Comparison of ENCODE assay signal across 15 cellular contexts in genomic region chr14:101879212-101880015, GRCh38.
DNase-seq lines count a peak whose midpoint lies in the region; ATAC-seq, FAIRE-seq and TF ChIP-seq lines count a peak whose summit lies in the region.
"Had no signal": no experiment of that assay in that cellular context is flagged by ENCODE, and none has a peak within 500 bp of the region (broad histone marks: within the 10 kb centered on the region; RNA-seq: fewer than 3 reads in every experiment).

No MANE protein-coding gene starts in this region.

- no peaks in the 10 kb centered on the region for H3K9me3 Mint-ChIP-seq in activated CD4-positive, alpha-beta T cell treated with anti-CD3 and anti-CD28 coated beads, Interleukin-2, amount 10 ng/mL, durations not matched to agents 24 days and 14 days
- no peaks in the 10 kb centered on the region for H3K9me3 Mint-ChIP-seq in effector memory CD8-positive, alpha-beta T cell

- H3K4me1 Mint-ChIP-seq in activated CD4-positive, alpha-beta T cell treated with anti-CD3 and anti-CD28 coated beads, Interleukin-2, amount 10 ng/mL, durations not matched to agents 24 days and 14 days = peaks cover 54% of the 10 kb centered on the region
- H3K4me1 Mint-ChIP-seq in effector memory CD8-positive, alpha-beta T cell (ENCODE audit: low read depth in 2 of 2) = peaks cover 52 to 64% of the 10 kb centered on the region in 2 donors

- H3K27me3 ChIP-seq in OCI-LY1 (ENCODE audit: insufficient read depth, low read length) (no peaks in the 10 kb centered on the region), pancreas (no peaks in the 10 kb centered on the region)
- H3K27me3 ChIP-seq: neutrophil had no signal

- no peak overlapping the region for H3K4me2 ChIP-seq in OCI-LY1 (ENCODE audit: low read length)
- H3K4me2 ChIP-seq: A549, smooth muscle cell had no signal

- H3K27ac Mint-ChIP-seq in activated CD4-positive, alpha-beta T cell treated with anti-CD3 and anti-CD28 coated beads, Interleukin-2, amount 10 ng/mL, durations not matched to agents 24 days and 14 days = peak overlapping the region; percentile 87
- H3K27ac Mint-ChIP-seq in effector memory CD8-positive, alpha-beta T cell = peak overlapping the region; percentile 81 to 90

- H3K9ac ChIP-seq in OCI-LY1 (ENCODE audit: low read length) = no peak overlapping the region; the same call in 1 of the 2 replicates

- WGBS in pancreas, 2 donors = 88 to 92% methylated on average over 17 of the region's 17 CpGs

- H3K36me3 ChIP-seq in OCI-LY1 (ENCODE audit: insufficient read depth, low read length) (peaks cover 38% of the 10 kb centered on the region), pancreas (peaks cover 0 to 3% (median 0%) of the 10 kb centered on the region in 3 donors)

- no peak overlapping the region for H2AFZ ChIP-seq in OCI-LY1 (ENCODE audit: low read length)

- ATAC-seq in effector memory CD8-positive, alpha-beta T cell (replicated peaks) = no peak
- ATAC-seq in pancreas (no peak), HG02623 (IDR thresholded peaks at IDR 0.05; ENCODE audit: unreplicated experiment) (no peak)
- ATAC-seq: A549 had no signal

- no peaks in the 10 kb centered on the region for H4K20me1 ChIP-seq in OCI-LY1 (ENCODE audit: insufficient read depth, low read length)

- H3K27me3 Mint-ChIP-seq in activated CD4-positive, alpha-beta T cell treated with anti-CD3 and anti-CD28 coated beads, Interleukin-2, amount 10 ng/mL, durations not matched to agents 24 days and 14 days = no peaks in the 10 kb centered on the region
- no peaks in the 10 kb centered on the region for H3K27me3 Mint-ChIP-seq in effector memory CD8-positive, alpha-beta T cell

- no peaks in the 10 kb centered on the region for H3K9me2 ChIP-seq in OCI-LY1 (ENCODE audit: low read depth, low read length)

- H3K9me3 ChIP-seq in OCI-LY1 (ENCODE audit: low read length) (no peaks in the 10 kb centered on the region), pancreas (no peaks in the 10 kb centered on the region)
- H3K9me3 ChIP-seq: A549, neutrophil had no signal

- no peak for TF ChIP-seq CTCF in OCI-LY1 (IDR thresholded peaks at IDR 0.05; ENCODE audit: low read length)
- no peak for TF ChIP-seq CTCF in pancreas (IDR thresholded peaks at IDR 0.05)

- no peak for FAIRE-seq in pancreas (lab: Jason Lieb, UNC)
- FAIRE-seq: A549, frontal cortex, keratinocyte had no signal

- H3K79me2 ChIP-seq in OCI-LY1 (ENCODE audit: insufficient read depth, low read length) = peaks cover 6% of the 10 kb centered on the region

- H3K4me1 ChIP-seq in OCI-LY1 (ENCODE audit: insufficient read depth, low read length, severe bottlenecking) = peaks cover 46% of the 10 kb centered on the region
- peaks cover 20 to 47% (median 36%) of the 10 kb centered on the region in 3 donors for H3K4me1 ChIP-seq in pancreas

- H3K36me3 Mint-ChIP-seq in activated CD4-positive, alpha-beta T cell treated with anti-CD3 and anti-CD28 coated beads, Interleukin-2, amount 10 ng/mL, durations not matched to agents 24 days and 14 days (ENCODE audit: low read depth) = peaks cover 52% of the 10 kb centered on the region
- H3K36me3 Mint-ChIP-seq in effector memory CD8-positive, alpha-beta T cell (ENCODE audit: insufficient read depth) = peaks cover 64% of the 10 kb centered on the region

- H3F3A ChIP-seq in OCI-LY1 (ENCODE audit: insufficient read depth, low read length) = peaks cover 7% of the 10 kb centered on the region; the same call in 1 of the 2 replicates

- H3K4me3 ChIP-seq in OCI-LY1 (ENCODE audit: low read depth, low read length, poor library complexity, severe bottlenecking) = no peak overlapping the region
- H3K4me3 ChIP-seq in pancreas = no peak overlapping the region
- H3K4me3 ChIP-seq: A549, smooth muscle cell had no signal

- intact Hi-C loops in activated CD4-positive, alpha-beta T cell treated with anti-CD3 and anti-CD28 coated beads, Interleukin-2, amount 10 ng/mL, durations not matched to agents 24 days and 14 days (cut with micrococcal nuclease) = loop anchor here (2.0 to 5.0 kb wide), 3 partner anchors 37 to 107 kb away; no protein-coding TSS in a partner anchor
- intact Hi-C loops in pancreas (cut with DNase I) = loop anchor here in 1 of 3 donors (10.0 kb wide), 1 partner anchor 105 kb away; no protein-coding TSS in a partner anchor

- no peak for DNase-seq in activated CD4-positive, alpha-beta T cell treated with anti-CD3 and anti-CD28 coated beads, Interleukin-2, amount 10 ng/mL, durations not matched to agents 24 days and 14 days
- no peak for DNase-seq in activated CD4-positive, alpha-beta T cell treated with anti-CD3 and anti-CD28 coated beads for 48 hours
- no peak for DNase-seq in effector memory CD8-positive, alpha-beta T cell
- DNase-seq in pancreas (peak in 1 of 6 donors; percentile 43), NCI-H1417 treated with DMSO at 0.1 percent for 48 hours (lab: John Stamatoyannopoulos, UW) (no peak), SIG-M5 (lab: John Stamatoyannopoulos, UW) (no peak)
- DNase-seq: activated CD4-positive, CD25-positive, alpha-beta regulatory T cell treated with anti-CD3 and anti-CD28 coated beads, Interleukin-2, amount 50 U/mL, for 72 hours; NCI-H2107 had no signal

- H3K27ac ChIP-seq in OCI-LY1 (ENCODE audit: low read depth, low read length, poor library complexity, severe bottlenecking) (peak overlapping the region; percentile 99), pancreas (peak overlapping the region; percentile 67 to 83 (median 71))
- H3K27ac ChIP-seq: A549, neutrophil had no signal

- H3K4me3 Mint-ChIP-seq in activated CD4-positive, alpha-beta T cell treated with anti-CD3 and anti-CD28 coated beads, Interleukin-2, amount 10 ng/mL, durations not matched to agents 24 days and 14 days = peak overlapping the region; percentile 28
- peak overlapping the region; percentile 54 to 70 for H3K4me3 Mint-ChIP-seq in effector memory CD8-positive, alpha-beta T cell
